ENCODE assay signal across 16 cellular contexts in genomic region chr3:21390136-21390535, GRCh38.
DNase-seq lines count a peak whose midpoint lies in the region; ATAC-seq and TF ChIP-seq lines count a peak whose summit lies in the region.
"Had no signal": no experiment of that assay in that cellular context is flagged by ENCODE, and none has a peak within 500 bp of the region (broad histone marks: within the 10 kb centered on the region; RNA-seq: fewer than 3 reads in every experiment).

No MANE protein-coding gene starts in this region.

- no peaks in the 10 kb centered on the region for H3K4me1 Mint-ChIP-seq in activated CD4-positive, alpha-beta T cell treated with anti-CD3 and anti-CD28 coated beads for 36 hours
- no peaks in the 10 kb centered on the region for H3K4me1 Mint-ChIP-seq in activated naive CD8-positive, alpha-beta T cell treated with anti-CD3 and anti-CD28 coated beads, Interleukin-2, amount 50 U/mL, for 24 hours
- H3K4me1 Mint-ChIP-seq: endodermal cell, nephron progenitor cell had no signal

- no peak for ATAC-seq in activated CD4-positive, alpha-beta T cell treated with anti-CD3 and anti-CD28 coated beads for 36 hours
- ATAC-seq in activated naive CD8-positive, alpha-beta T cell treated with anti-CD3 and anti-CD28 coated beads, Interleukin-2, amount 50 U/mL, for 24 hours: no peak
- ATAC-seq: activated T-cell treated with anti-CD3 and anti-CD28 coated beads, Interleukin-2, amount 50 U/mL, for 72 hours; heart left ventricle had no signal

- H3K9me3 Mint-ChIP-seq in activated CD4-positive, alpha-beta T cell treated with anti-CD3 and anti-CD28 coated beads for 36 hours (ENCODE audit: low read depth): no peaks in the 10 kb centered on the region
- peaks cover 25% of the 10 kb centered on the region for H3K9me3 Mint-ChIP-seq in activated naive CD8-positive, alpha-beta T cell treated with anti-CD3 and anti-CD28 coated beads, Interleukin-2, amount 50 U/mL, for 24 hours

- TF ChIP-seq POLR2A in ovary (IDR thresholded peaks at IDR 0.05): no peak

- H3K4me3 ChIP-seq in BJ (ENCODE audit: low read depth, low read length) (no peak overlapping the region), ovary (no peak overlapping the region)
- H3K4me3 ChIP-seq: heart left ventricle, left ventricle myocardium inferior had no signal

- no peaks in the 10 kb centered on the region for H3K27me3 Mint-ChIP-seq in activated CD4-positive, alpha-beta T cell treated with anti-CD3 and anti-CD28 coated beads for 36 hours
- no peaks in the 10 kb centered on the region for H3K27me3 Mint-ChIP-seq in activated naive CD8-positive, alpha-beta T cell treated with anti-CD3 and anti-CD28 coated beads, Interleukin-2, amount 50 U/mL, for 24 hours

- CTCF ChIA-PET in BJ (lab: Yijun Ruan, JAX): interaction anchor here (1.3 kb wide), 1 partner anchor 47 kb away, joined by 3 read pairs; no protein-coding TSS in a partner anchor
- CTCF ChIA-PET in activated CD4-positive, alpha-beta T cell treated with anti-CD3 and anti-CD28 coated beads for 36 hours (lab: Charles Lee): no interaction called here

- intact Hi-C loops in activated CD4-positive, alpha-beta T cell treated with anti-CD3 and anti-CD28 coated beads for 36 hours (cut with DNase I, micrococcal nuclease): no loop called here
- intact Hi-C loops in ovary (cut with DNase I): no loop called here

- H3K4me1 ChIP-seq in ovary (ENCODE audit: insufficient read depth): no peaks in the 10 kb centered on the region
- H3K4me1 ChIP-seq: left ventricle myocardium inferior had no signal

- TF ChIP-seq EP300 in ovary (IDR thresholded peaks at IDR 0.05): no peak

- H3K4me3 Mint-ChIP-seq in activated CD4-positive, alpha-beta T cell treated with anti-CD3 and anti-CD28 coated beads for 36 hours: no peak overlapping the region
- H3K4me3 Mint-ChIP-seq in activated naive CD8-positive, alpha-beta T cell treated with anti-CD3 and anti-CD28 coated beads, Interleukin-2, amount 50 U/mL, for 24 hours: no peak overlapping the region
- H3K4me3 Mint-ChIP-seq: activated T-cell treated with anti-CD3 and anti-CD28 coated beads, Interleukin-2, amount 50 U/mL, for 72 hours; endodermal cell; nephron progenitor cell; T-helper 1 cell treated with Interleukin-12 subunit alpha and Interleukin-12 subunit beta and Interleukin-4 antibody, amounts not matched to agents 30 μg/mL and 1 μg/mL, for 36 hours had no signal

- DNase-seq in BJ (ENCODE audit: low read depth): peak; percentile 95
- DNase-seq in HS-27A (ENCODE audit: low read depth): peak; percentile 87
- peak; percentile 46 for DNase-seq in amniotic stem cell (lab: John Stamatoyannopoulos, UW)
- DNase-seq in kidney glomerular epithelial cell (lab: John Stamatoyannopoulos, UW): peak; percentile 15
- DNase-seq in activated CD4-positive, alpha-beta T cell treated with anti-CD3 and anti-CD28 coated beads for 36 hours: no peak
- no peak for DNase-seq in HuH-7 (ENCODE audit: low spot score)
- no peak for DNase-seq in ovary
- no peak for DNase-seq in activated naive CD8-positive, alpha-beta T cell treated with anti-CD3 and anti-CD28 coated beads, Interleukin-2, amount 50 U/mL, for 24 hours
- DNase-seq: activated CD4-positive, alpha-beta T cell treated with anti-CD3 and anti-CD28 coated beads, Interleukin-2, amount 50 U/mL, for 1 hour; activated T-cell treated with anti-CD3 and anti-CD28 coated beads, Interleukin-2, amount 50 U/mL, for 72 hours; endodermal cell; heart left ventricle; left ventricle myocardium inferior; NCI-H1930; nephron progenitor cell had no signal

- no peak overlapping the region for H3K27ac ChIP-seq in ovary
- H3K27ac ChIP-seq: heart left ventricle, left ventricle myocardium inferior had no signal

- H3K27ac Mint-ChIP-seq in activated CD4-positive, alpha-beta T cell treated with anti-CD3 and anti-CD28 coated beads for 36 hours: no peak overlapping the region
- no peak overlapping the region for H3K27ac Mint-ChIP-seq in activated naive CD8-positive, alpha-beta T cell treated with anti-CD3 and anti-CD28 coated beads, Interleukin-2, amount 50 U/mL, for 24 hours
- H3K27ac Mint-ChIP-seq: activated T-cell treated with anti-CD3 and anti-CD28 coated beads, Interleukin-2, amount 50 U/mL, for 72 hours; endodermal cell; nephron progenitor cell; T-helper 1 cell treated with Interleukin-12 subunit alpha and Interleukin-12 subunit beta and Interleukin-4 antibody, amounts not matched to agents 30 μg/mL and 1 μg/mL, for 36 hours had no signal

- H3K27me3 ChIP-seq in BJ (ENCODE audit: control insufficient read depth, insufficient read depth, low read length) (no peaks in the 10 kb centered on the region), ovary (no peaks in the 10 kb centered on the region)
- H3K27me3 ChIP-seq: heart left ventricle had no signal

- H3K36me3 ChIP-seq in BJ (ENCODE audit: control insufficient read depth, insufficient read depth, low read length) (no peaks in the 10 kb centered on the region), ovary (no peaks in the 10 kb centered on the region)
- H3K36me3 ChIP-seq: heart left ventricle, left ventricle myocardium inferior had no signal

- no peaks in the 10 kb centered on the region for H3K36me3 Mint-ChIP-seq in activated CD4-positive, alpha-beta T cell treated with anti-CD3 and anti-CD28 coated beads for 36 hours (ENCODE audit: low read depth)
- H3K36me3 Mint-ChIP-seq in activated naive CD8-positive, alpha-beta T cell treated with anti-CD3 and anti-CD28 coated beads, Interleukin-2, amount 50 U/mL, for 24 hours (ENCODE audit: low read depth): no peaks in the 10 kb centered on the region

- TF ChIP-seq CTCF in BJ (IDR thresholded peaks at IDR 0.05; ENCODE audit: insufficient read depth, low read depth, low read length) (no peak), ovary (IDR thresholded peaks at IDR 0.05) (no peak)

- no peaks in the 10 kb centered on the region for H3K9me3 ChIP-seq in ovary

- POLR2A ChIA-PET in BJ (lab: Charles Lee): no interaction called here
- POLR2A ChIA-PET in activated CD4-positive, alpha-beta T cell treated with anti-CD3 and anti-CD28 coated beads for 36 hours (lab: Charles Lee): no interaction called here

- WGBS in ovary, 3 donors: 42 to 52% (median 44%) methylated on average over 3 of the region's 3 CpGs

Comparison
In these comparisons a context has a peak if more than half of its experiments do, and no peak if none do; other contexts are left out.
1. DNase-seq: peak in BJ (single experiment), HS-27A (single experiment), amniotic stem cell (single experiment) and kidney glomerular epithelial cell (single experiment); none in activated CD4-positive, alpha-beta T cell treated with anti-CD3 and anti-CD28 coated beads for 36 hours (single experiment), HuH-7 (single experiment), ovary (0 of 5) and activated naive CD8-positive, alpha-beta T cell treated with anti-CD3 and anti-CD28 coated beads, Interleukin-2, amount 50 U/mL, for 24 hours (single experiment).